32 cellular contexts compared by ENCODE assay signal in the genomic region with DNA sequence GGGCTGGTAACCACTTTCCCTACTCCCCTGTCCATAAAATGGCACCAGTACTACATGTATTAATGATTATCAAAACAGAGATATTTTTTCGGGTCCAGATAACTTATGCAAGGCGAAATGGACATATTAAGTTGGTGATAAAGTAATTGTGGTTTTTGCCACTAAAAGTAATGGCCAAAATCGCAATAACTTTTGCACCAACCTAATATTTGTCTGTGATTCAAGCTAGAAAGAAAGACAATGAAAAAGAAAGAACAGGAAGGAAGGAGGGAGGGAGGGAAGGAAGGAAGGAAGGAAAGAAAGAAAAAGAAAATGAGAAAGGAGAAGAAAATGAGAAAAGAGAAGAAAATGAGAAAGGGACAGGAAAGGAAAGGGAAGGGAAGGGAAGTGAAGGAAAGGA.
"Had no signal": no experiment of that assay in that cellular context is flagged by ENCODE, and none has a peak within 500 bp of the region (broad histone marks: within the 10 kb centered on the region; RNA-seq: fewer than 3 reads in every experiment).

No MANE protein-coding gene starts in this region.

- H3K36me3 ChIP-seq: WERI-Rb-1 had no signal

- ATAC-seq: activated CD4-positive, alpha-beta T cell treated with anti-CD3 and anti-CD28 coated beads for 36 hours; activated CD4-positive, CD25-positive, alpha-beta regulatory T cell treated with anti-CD3 and anti-CD28 coated beads, Interleukin-2, amount 50 U/mL, for 24 hours; activated CD8-positive, alpha-beta memory T cell treated with anti-CD3 and anti-CD28 coated beads, Interleukin-2, amount 10 ng/mL, durations not matched to agents 7 days and 5 days; activated CD8-positive, alpha-beta T cell treated with anti-CD3 and anti-CD28 coated beads for 36 hours; activated CD8-positive, alpha-beta T cell treated with anti-CD3 and anti-CD28 coated beads, Interleukin-2, amount 10 ng/mL, durations not matched to agents 7 days and 5 days; T-helper 17 cell; WTC11 had no signal

- FAIRE-seq: TTC549 had no signal

- H3K27ac ChIP-seq: VCaP, WERI-Rb-1 had no signal

- DNase-seq: activated B cell treated with CpG ODN at 0.5 μM for 24 hours; activated CD4-positive, alpha-beta memory T cell treated with anti-CD3 and anti-CD28 coated beads for 36 hours; activated CD4-positive, alpha-beta memory T cell treated with anti-CD3 and anti-CD28 coated beads, Interleukin-2, amount 10 ng/mL, durations not matched to agents 7 days and 5 days; activated CD4-positive, alpha-beta T cell treated with anti-CD3 and anti-CD28 coated beads for 1 hour; activated CD4-positive, alpha-beta T cell treated with anti-CD3 and anti-CD28 coated beads for 36 hours; activated CD4-positive, alpha-beta T cell treated with anti-CD3 and anti-CD28 coated beads for 4 hours; activated CD4-positive, alpha-beta T cell treated with anti-CD3 and anti-CD28 coated beads for 48 hours; activated CD4-positive, alpha-beta T cell treated with anti-CD3 and anti-CD28 coated beads, Interleukin-2, amount 10 ng/mL, durations not matched to agents 24 days and 14 days; activated CD4-positive, alpha-beta T cell treated with anti-CD3 and anti-CD28 coated beads, Interleukin-2, amount 10 ng/mL, durations not matched to agents 7 days and 5 days; activated CD4-positive, alpha-beta T cell treated with anti-CD3 and anti-CD28 coated beads, Interleukin-2, amount 50 U/mL, for 1 hour; activated CD4-positive, alpha-beta T cell treated with anti-CD3 and anti-CD28 coated beads, Interleukin-2, amount 50 U/mL, for 4 hours; activated CD4-positive, alpha-beta T cell treated with anti-CD3 and anti-CD28 coated beads, Interleukin-2, amount 50 U/mL, for 48 hours; activated CD4-positive, CD25-positive, alpha-beta regulatory T cell; activated CD4-positive, CD25-positive, alpha-beta regulatory T cell treated with anti-CD3 and anti-CD28 coated beads, Interleukin-2, amount 50 U/mL, for 72 hours; activated CD8-positive, alpha-beta memory T cell treated with anti-CD3 and anti-CD28 coated beads for 24 hours; activated CD8-positive, alpha-beta memory T cell treated with anti-CD3 and anti-CD28 coated beads, Interleukin-2, amount 10 ng/mL, durations not matched to agents 7 days and 5 days; activated CD8-positive, alpha-beta memory T cell treated with anti-CD3 and anti-CD28 coated beads, Interleukin-2, amount 50 U/mL, for 4 hours; activated CD8-positive, alpha-beta memory T cell treated with anti-CD3 and anti-CD28 coated beads, Interleukin-2, amount 50 U/mL, for 48 hours; activated CD8-positive, alpha-beta T cell treated with anti-CD3 and anti-CD28 coated beads for 36 hours; activated CD8-positive, alpha-beta T cell treated with anti-CD3 and anti-CD28 coated beads, Interleukin-2, amount 10 ng/mL, durations not matched to agents 7 days and 5 days; activated T-cell treated with anti-CD3 and anti-CD28 coated beads for 4 hours; activated T-cell treated with anti-CD3 and anti-CD28 coated beads, Interleukin-2, amount 50 U/mL, for 1 hour; T-helper 1 cell; T-helper 17 cell; T-helper 2 cell; T-helper 9 cell; T1000; WERI-Rb-1 had no signal
